In genomic region chrX:118698516-118699247, GRCh38 we compare ENCODE assay signal across 12 cellular contexts. TPM values are rescaled to one million over a fixed set of nuclear protein-coding genes. Genes with fewer than 3 reads are reported as not detected.
DNase-seq lines count a peak whose midpoint lies in the region; TF ChIP-seq lines count a peak whose summit lies in the region.
"Had no signal": no experiment of that assay in that cellular context is flagged by ENCODE, and none has a peak within 500 bp of the region (broad histone marks: within the 10 kb centered on the region; RNA-seq: fewer than 3 reads in every experiment).

No MANE protein-coding gene starts in this region.

- H3K4me3 ChIP-seq in fibroblast of pulmonary artery (replicated peaks; ENCODE audit: low read depth, low read length) (no peak overlapping the region), H7 (ENCODE audit: insufficient read depth, low read depth, low read length) (no peak overlapping the region)
- H3K4me3 ChIP-seq: tibial nerve had no signal

- H3K27me3 ChIP-seq in H9 (ENCODE audit: insufficient read depth, low read length) (no peaks in the 10 kb centered on the region), H7 (ENCODE audit: control insufficient read depth, insufficient read depth, low read length) (no peaks in the 10 kb centered on the region)
- H3K27me3 ChIP-seq: tibial nerve had no signal

- H3K4me2 ChIP-seq in H9 (ENCODE audit: insufficient read depth, insufficient read length, low read length), result no peak overlapping the region

- no peak overlapping the region for H2AK5ac ChIP-seq in H9 (ENCODE audit: insufficient read length, low read length)

- no peak overlapping the region for H3K4me3 Mint-ChIP-seq in H9

- H3K27ac ChIP-seq in H9 (ENCODE audit: insufficient read length, low read depth, low read length), result no peak overlapping the region
- H3K27ac ChIP-seq: C4-2B, tibial nerve had no signal

- no peak overlapping the region for H2BK12ac ChIP-seq in H9 (ENCODE audit: insufficient read length, low read depth, low read length)

- no peak for TF ChIP-seq CTCF in H9 (conservative IDR thresholded peaks at IDR 0.05)
- no peak for TF ChIP-seq CTCF in fibroblast of pulmonary artery (IDR thresholded peaks at IDR 0.05; ENCODE audit: low read length, missing control alignments)

- no peak overlapping the region for H3T11ph ChIP-seq in H9 (ENCODE audit: low read length)

- H3K36me3 ChIP-seq in H7 (replicated peaks; ENCODE audit: control insufficient read depth, insufficient read depth, low read length), result no peaks in the 10 kb centered on the region
- H3K36me3 ChIP-seq: tibial nerve had no signal

- H2BK120ac ChIP-seq in H9 (ENCODE audit: low read depth, low read length, poor library complexity, severe bottlenecking), result no peak overlapping the region

- H3K4me1 Mint-ChIP-seq in H9, result no peaks in the 10 kb centered on the region; a peak in 1 of 4 replicates

- H3K56ac ChIP-seq in H9 (ENCODE audit: insufficient read length, low read depth, low read length), result no peak overlapping the region

- H3K4ac ChIP-seq in H9 (ENCODE audit: low read depth, low read length), result no peak overlapping the region

- H3K23ac ChIP-seq in H9 (ENCODE audit: insufficient read length, low read depth, low read length), result no peak overlapping the region

- H3K27ac Mint-ChIP-seq in H9, result no peak overlapping the region; a peak in 2 of 7 replicates

- H3K79me1 ChIP-seq in H9 (ENCODE audit: insufficient read depth, low read depth, low read length, poor library complexity, severe bottlenecking), result no peaks in the 10 kb centered on the region

- H3K23me2 ChIP-seq in H9 (ENCODE audit: insufficient read length, low read depth, low read length, poor library complexity, severe bottlenecking), result no peaks in the 10 kb centered on the region

- H3K9ac ChIP-seq in H9 (ENCODE audit: extremely low read depth, insufficient read length, low read length), result no peak overlapping the region

- 0 out of 2 replicates have a peak, but pooled peaks cover 2% of the 10 kb centered on the region for H3K4me1 ChIP-seq in H9 (ENCODE audit: insufficient read depth, low read length)
- H3K4me1 ChIP-seq: tibial nerve had no signal

- no peaks in the 10 kb centered on the region for H3K27me3 Mint-ChIP-seq in H9 (ENCODE audit: low read depth)

- no peaks in the 10 kb centered on the region for H3K79me2 ChIP-seq in H9 (ENCODE audit: insufficient read depth, low read length)

- H2AFZ ChIP-seq in H9 (ENCODE audit: low read length), result no peak overlapping the region

- peaks cover 0 to 6% (median 1%) of the 10 kb centered on the region in 3 experiments; a peak in 2 of 7 replicates for H3K36me3 Mint-ChIP-seq in H9 (ENCODE audit: insufficient read depth in 1 of 3, low read depth in 3 of 3)

- peak; percentile 27 to 59 for DNase-seq in AML-193 (lab: John Stamatoyannopoulos, UW)
- DNase-seq in H9, result no peak
- peak; percentile 24 for DNase-seq in SKM-1 (lab: John Stamatoyannopoulos, UW; ENCODE audit: unreplicated experiment)
- peak; percentile 18 for DNase-seq in fibroblast of pulmonary artery (ENCODE audit: low read depth)
- DNase-seq in NCI-H2196 (lab: John Stamatoyannopoulos, UW; ENCODE audit: unreplicated experiment), result no peak
- no peak for DNase-seq in NCI-H2171 treated with DMSO at 0.1 percent for 48 hours (lab: John Stamatoyannopoulos, UW)
- DNase-seq in H7, result no peak
- no peak for DNase-seq in middle frontal gyrus (ENCODE audit: extremely low spot score, low spot score)
- DNase-seq: activated T-cell treated with anti-CD3 and anti-CD28 coated beads, Interleukin-2, amount 50 U/mL, for 48 hours; NCI-H69 had no signal

- no peaks in the 10 kb centered on the region for H4K20me1 ChIP-seq in H9 (ENCODE audit: control insufficient read depth, insufficient read depth, insufficient read length)

- peak overlapping the region; percentile 55 for H4K8ac ChIP-seq in H9 (replicated peaks; ENCODE audit: insufficient read length, low read depth, low read length)

- no peak overlapping the region for H2BK20ac ChIP-seq in H9 (ENCODE audit: low read depth, low read length, poor library complexity, severe bottlenecking)

- H2BK5ac ChIP-seq in H9 (ENCODE audit: insufficient read length, low read length), result no peak overlapping the region

- H3K9me3 ChIP-seq in H9 (ENCODE audit: control insufficient read depth, low read depth, low read length), result peaks cover 34% of the 10 kb centered on the region
- H3K9me3 ChIP-seq: tibial nerve had no signal

- H3K14ac ChIP-seq in H9 (ENCODE audit: insufficient read depth, low read length), result no peak overlapping the region

- no peak overlapping the region for H4K5ac ChIP-seq in H9 (ENCODE audit: insufficient read length, low read depth, low read length)

- H3K9me3 Mint-ChIP-seq in H9, result peaks cover 7 to 71% of the 10 kb centered on the region in 2 experiments

- no CpG with 5 or more reads among the region's 5 CpGs for WGBS in H9 (ENCODE audit: extremely low coverage, insufficient read length, low lambda C conversion rate)

- no peak overlapping the region for H4K91ac ChIP-seq in H9 (ENCODE audit: insufficient read length, low read depth, low read length)

- H3K18ac ChIP-seq in H9 (ENCODE audit: insufficient read length, low read depth, low read length), result no peak overlapping the region

- no peak overlapping the region; the same call in 1 of the 2 replicates for H2BK15ac ChIP-seq in H9 (ENCODE audit: low read depth, low read length)

RNA-seq across cellular contexts. Expression of gene IL13RA1, which starts 28.7 kb away (rescaled TPM):
- total RNA-seq in H9 (2021), result 13.4 and 14.4 TPM in 2 replicates
- total RNA-seq in H7 (2014; rRNA removed; shearing (Covaris generic)), result 15.1 and 16.6 TPM in 2 replicates

Comparison
In these comparisons a context has a peak if more than half of its experiments do, and no peak if none do; other contexts are left out.
1. DNase-seq: peak in AML-193 (2 of 2), SKM-1 (single experiment) and fibroblast of pulmonary artery (single experiment); none in H9 (single experiment), NCI-H2196 (single experiment), NCI-H2171 treated with DMSO at 0.1 percent for 48 hours (single experiment), H7 (single experiment) and middle frontal gyrus (single experiment).